19 cellular contexts compared by ENCODE assay signal in genomic region chr12:18456344-18456743, GRCh38.
"Had no signal": no experiment of that assay in that cellular context is flagged by ENCODE, and none has a peak within 500 bp of the region (broad histone marks: within the 10 kb centered on the region; RNA-seq: fewer than 3 reads in every experiment).

No MANE protein-coding gene starts in this region.

- H3K4me1 ChIP-seq: SJSA1 had no signal

- DNase-seq: KBM-7, MV-4-11, NCI-H1048, NCI-H1105, NCI-H1417, NCI-H1436 treated with DMSO at 0.1 percent for 48 hours, NCI-H187, NCI-H2029, NCI-H2081 treated with DMSO at 0.1 percent for 48 hours, NCI-H2227 treated with DMSO at 0.1 percent for 48 hours, NCI-H524 treated with DMSO at 0.1 percent for 48 hours, NCI-H69, NCI-H774, Right ventricle myocardium superior, RPMI8226, SIG-M5 had no signal

- H3K27me3 ChIP-seq: SJSA1 had no signal

- H3K4me3 ChIP-seq: SJSA1, SK-N-MC had no signal

- H3K27ac ChIP-seq: HL-60, SJSA1, SK-N-MC had no signal

- H3K36me3 ChIP-seq: SJSA1 had no signal

- H3K9me3 ChIP-seq: SJSA1 had no signal
